Comparison of ENCODE assay signal across 28 cellular contexts in the genomic region with DNA sequence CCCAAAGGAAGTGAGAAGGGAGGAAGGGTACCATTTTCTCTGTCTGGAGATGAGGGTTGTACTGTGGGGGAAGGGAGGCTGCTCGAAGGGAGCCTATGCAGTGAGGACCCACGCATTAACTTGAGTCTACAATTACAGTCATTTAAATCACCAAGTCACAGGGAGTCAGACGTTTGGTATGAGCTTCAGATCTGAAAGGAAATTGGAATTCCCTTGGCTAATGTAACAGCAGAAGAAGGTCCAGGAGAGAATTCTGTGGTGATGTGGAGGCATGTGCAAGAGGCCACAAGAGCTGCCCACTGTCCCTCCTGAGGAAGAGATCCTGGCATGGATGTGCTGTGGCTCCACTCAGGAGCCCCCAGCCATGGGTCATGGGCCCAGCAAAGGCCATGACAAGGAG. TPM values are rescaled to one million over a fixed set of nuclear protein-coding genes. Genes with fewer than 3 reads are reported as not detected.
DNase-seq lines count a peak whose midpoint lies in the region; ATAC-seq and TF ChIP-seq lines count a peak whose summit lies in the region.
"Had no signal": no experiment of that assay in that cellular context is flagged by ENCODE, and none has a peak within 500 bp of the region (broad histone marks: within the 10 kb centered on the region; RNA-seq: fewer than 3 reads in every experiment).

No MANE protein-coding gene starts in this region.

- intact Hi-C loops in sciatic nerve (cut with DNase I) (no loop called here), Caco-2 (cut with micrococcal nuclease; ENCODE audit: unreplicated experiment) (no loop called here)

- TF ChIP-seq CTCF in Caco-2 (IDR thresholded peaks at IDR 0.05; ENCODE audit: insufficient read depth in 1 of 2, low read depth in 1 of 2, low read length in 1 of 2, severe bottlenecking in 1 of 2, unreplicated experiment in 1 of 2) (no peak), Peyer's patch (IDR thresholded peaks at IDR 0.05) (no peak)

- H3K9me3 ChIP-seq in adipocyte (ENCODE audit: control insufficient read depth, low read length) (no peaks in the 10 kb centered on the region), Caco-2 (0 out of 2 replicates have a peak, but pooled peaks cover 3% of the 10 kb centered on the region), Peyer's patch (no peaks in the 10 kb centered on the region)
- H3K9me3 ChIP-seq: right atrium auricular region had no signal

- no peaks in the 10 kb centered on the region for H3K36me3 Mint-ChIP-seq in Caco-2 (ENCODE audit: insufficient read depth, unreplicated experiment)
- H3K36me3 Mint-ChIP-seq: CD14-positive monocyte, memory B cell, type B pancreatic cell had no signal

- POLR2A ChIA-PET in Caco-2 (lab: Charles Lee): no interaction called here

- H3K27ac ChIP-seq in Peyer's patch: no peak overlapping the region
- H3K27ac ChIP-seq: PC-9, right atrium auricular region had no signal

- no peak overlapping the region for H3K9ac ChIP-seq in adipocyte (ENCODE audit: low read length)

- peak; percentile 27 for DNase-seq in ELR (ENCODE audit: low read depth)
- peak; percentile 71 for DNase-seq in adipocyte (ENCODE audit: low read depth)
- peak; percentile 79 for DNase-seq in fibroblast of peridontal ligament (ENCODE audit: extremely low read depth)
- no peak for DNase-seq in sciatic nerve (ENCODE audit: low spot score)
- DNase-seq in Caco-2: no peak
- no peak for DNase-seq in Peyer's patch
- DNase-seq in HT-29 (ENCODE audit: low spot score): no peak
- DNase-seq: ACHN; activated CD4-positive, alpha-beta T cell treated with anti-CD3 and anti-CD28 coated beads for 1 hour; activated naive CD4-positive, alpha-beta T cell treated with anti-CD3 and anti-CD28 coated beads for 36 hours; activated T-cell treated with anti-CD3 and anti-CD28 coated beads, Interleukin-2, amount 50 U/mL, for 4 hours; effector memory CD8-positive, alpha-beta T cell; H7; left cardiac atrium; NCI-H1105; NCI-H2081 treated with DMSO at 0.1 percent for 48 hours; NCI-H510A; PC-9; SIG-M5; stimulated activated naive CD8-positive, alpha-beta T cell treated with anti-CD3 and anti-CD28 coated beads, Interleukin-15, amount 100 ng/mL, for 72 hours had no signal

- no peak overlapping the region for H3K4me3 Mint-ChIP-seq in Caco-2 (ENCODE audit: unreplicated experiment)
- H3K4me3 Mint-ChIP-seq: activated naive CD4-positive, alpha-beta T cell treated with anti-CD3 and anti-CD28 coated beads for 36 hours; activated T-cell treated with anti-CD3 and anti-CD28 coated beads, Interleukin-2, amount 50 U/mL, for 4 hours; CD14-positive monocyte; effector memory CD8-positive, alpha-beta T cell; memory B cell; stimulated activated naive CD8-positive, alpha-beta T cell treated with anti-CD3 and anti-CD28 coated beads, Interleukin-15, amount 100 ng/mL, for 72 hours; type B pancreatic cell had no signal

- H3K36me3 ChIP-seq in adipocyte (ENCODE audit: control insufficient read depth, insufficient read depth, low read length, severe bottlenecking): no peaks in the 10 kb centered on the region
- no peaks in the 10 kb centered on the region for H3K36me3 ChIP-seq in Caco-2 (ENCODE audit: control insufficient read depth, insufficient read depth, low read length)
- no peaks in the 10 kb centered on the region for H3K36me3 ChIP-seq in Peyer's patch
- H3K36me3 ChIP-seq: right atrium auricular region had no signal

- H3K4me1 Mint-ChIP-seq in Caco-2 (ENCODE audit: low read depth, unreplicated experiment): peaks cover 30% of the 10 kb centered on the region
- H3K4me1 Mint-ChIP-seq: CD14-positive monocyte; memory B cell; stimulated activated naive CD8-positive, alpha-beta T cell treated with anti-CD3 and anti-CD28 coated beads, Interleukin-15, amount 100 ng/mL, for 72 hours had no signal

- H3K27ac Mint-ChIP-seq in Caco-2 (ENCODE audit: unreplicated experiment): no peak overlapping the region
- H3K27ac Mint-ChIP-seq: activated naive CD4-positive, alpha-beta T cell treated with anti-CD3 and anti-CD28 coated beads for 36 hours; CD14-positive monocyte; effector memory CD8-positive, alpha-beta T cell; memory B cell; type B pancreatic cell had no signal

- H3K4me3 ChIP-seq in adipocyte (ENCODE audit: low read length): no peak overlapping the region
- H3K4me3 ChIP-seq in Caco-2 (ENCODE audit: low read depth, low read length): no peak overlapping the region
- no peak overlapping the region for H3K4me3 ChIP-seq in Peyer's patch
- H3K4me3 ChIP-seq: PC-9, right atrium auricular region had no signal

- CTCF ChIA-PET in Caco-2 (lab: Charles Lee): no interaction called here

- H3K9me3 Mint-ChIP-seq in Caco-2 (ENCODE audit: unreplicated experiment): no peaks in the 10 kb centered on the region
- H3K9me3 Mint-ChIP-seq: activated naive CD4-positive, alpha-beta T cell treated with anti-CD3 and anti-CD28 coated beads for 36 hours; activated T-cell treated with anti-CD3 and anti-CD28 coated beads, Interleukin-2, amount 50 U/mL, for 4 hours; effector memory CD8-positive, alpha-beta T cell had no signal

- BruUV-seq in Caco-2 (replicated peaks; lab: Mats Ljungman, UMichigan): no TSS peak

- H3K27me3 ChIP-seq in adipocyte (replicated peaks; ENCODE audit: control insufficient read depth, insufficient read depth, low read length) (peaks cover 4% of the 10 kb centered on the region), Caco-2 (replicated peaks; ENCODE audit: control insufficient read depth, insufficient read depth, low read length) (no peaks in the 10 kb centered on the region; the same call in 1 of the 2 replicates), Peyer's patch (no peaks in the 10 kb centered on the region)
- H3K27me3 ChIP-seq: right atrium auricular region had no signal

- no peaks in the 10 kb centered on the region for H3K27me3 Mint-ChIP-seq in Caco-2 (ENCODE audit: insufficient read depth, unreplicated experiment)
- H3K27me3 Mint-ChIP-seq: type B pancreatic cell had no signal

- peak; percentile 20 for ATAC-seq in sciatic nerve
- no peak for ATAC-seq in GM21447 (IDR thresholded peaks at IDR 0.05; ENCODE audit: unreplicated experiment)
- ATAC-seq: activated T-cell treated with anti-CD3 and anti-CD28 coated beads, Interleukin-2, amount 50 U/mL, for 4 hours; effector memory CD8-positive, alpha-beta T cell; esophagus mucosa; stimulated activated naive CD8-positive, alpha-beta T cell treated with anti-CD3 and anti-CD28 coated beads, Interleukin-15, amount 100 ng/mL, for 72 hours had no signal

- no peak for TF ChIP-seq POLR2A in Peyer's patch (IDR thresholded peaks at IDR 0.05)

- H3K4me1 ChIP-seq in adipocyte (ENCODE audit: control insufficient read depth, insufficient read depth, low read length): peaks cover 38% of the 10 kb centered on the region
- peaks cover 10% of the 10 kb centered on the region for H3K4me1 ChIP-seq in Caco-2
- no peaks in the 10 kb centered on the region for H3K4me1 ChIP-seq in Peyer's patch

RNA-seq across cellular contexts. Expression of a gene that starts 22.5 kb away (rescaled TPM):
- total RNA-seq in sciatic nerve: not detected
- total RNA-seq in Caco-2 (2022): not detected in 2 replicates
- total RNA-seq in Peyer's patch: not detected
- total RNA-seq in HT-29 (2014; rRNA removed; shearing (Covaris generic)): not detected in 2 replicates
- total RNA-seq: activated naive CD4-positive, alpha-beta T cell treated with anti-CD3 and anti-CD28 coated beads for 36 hours; activated T-cell treated with anti-CD3 and anti-CD28 coated beads, Interleukin-2, amount 50 U/mL, for 4 hours; glomerular endothelial cell; H7; left cardiac atrium; osteocyte; PC-9; right atrium auricular region had no signal

Comparison
In these comparisons a context has a peak if more than half of its experiments do, and no peak if none do; other contexts are left out.
1. DNase-seq: peak in ELR (single experiment), adipocyte (single experiment) and fibroblast of peridontal ligament (single experiment); none in sciatic nerve (single experiment), Caco-2 (0 of 2), Peyer's patch (0 of 3) and HT-29 (single experiment).